In the genomic region with DNA sequence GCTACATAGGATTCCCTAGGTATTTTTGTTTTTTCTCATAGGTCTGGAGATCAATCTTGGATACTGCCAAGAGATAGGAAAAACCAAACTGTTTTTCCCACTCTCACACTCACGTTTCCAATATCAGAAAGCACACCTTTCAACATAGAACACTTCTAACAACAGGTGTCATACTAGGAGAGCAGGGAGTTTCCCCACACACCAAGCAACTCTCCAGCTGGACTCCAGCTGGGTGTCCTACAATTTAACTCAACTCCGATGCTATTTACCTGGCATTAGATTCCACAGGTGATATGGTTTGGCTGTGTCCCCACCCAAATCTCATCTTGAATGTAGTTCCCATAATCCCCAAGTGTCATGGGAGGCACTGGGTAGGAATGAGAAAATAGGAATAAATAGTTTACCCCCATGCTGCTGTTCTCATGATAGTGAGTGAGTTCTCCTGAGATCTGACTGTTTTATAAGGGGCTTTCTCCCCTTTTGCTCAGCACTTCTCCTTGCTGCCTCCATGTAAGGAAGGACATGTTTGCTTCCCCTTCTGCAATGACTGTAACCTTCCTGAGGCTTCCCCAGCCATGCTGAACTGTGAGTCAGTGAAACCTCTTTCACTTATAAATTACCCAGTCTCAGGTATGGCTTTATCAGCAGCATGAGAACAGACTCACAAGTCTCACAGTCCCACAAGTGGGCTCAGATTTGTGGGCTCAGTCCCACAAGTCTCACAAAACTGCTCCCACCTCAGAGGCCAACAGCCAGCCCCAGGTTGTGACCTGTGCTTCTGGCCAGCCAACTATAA, we compare ENCODE assay signal across 25 cellular contexts.
A peak's percentile ranks its signal among the peaks of the same experiment; 100 is the strongest.
DNase-seq lines count a peak whose midpoint lies in the region; ATAC-seq, FAIRE-seq and TF ChIP-seq lines count a peak whose summit lies in the region.
"Had no signal": no experiment of that assay in that cellular context is flagged by ENCODE, and none has a peak within 500 bp of the region (broad histone marks: within the 10 kb centered on the region; RNA-seq: fewer than 3 reads in every experiment).

No MANE protein-coding gene starts in this region.

- no peak for TF ChIP-seq RAD21 in H1 (IDR thresholded peaks at IDR 0.05 in 1 of 2, conservative IDR thresholded peaks at IDR 0.05 in 1 of 2; ENCODE audit: low read depth in 2 of 2, low read length in 2 of 2)

- DNase-seq in H9, result no peak
- DNase-seq in H1 (ENCODE audit: low read depth in 1 of 2, low spot score in 2 of 2), result no peak
- DNase-seq in renal cortical epithelial cell (ENCODE audit: low read depth), result peak; percentile 53
- DNase-seq in Right ventricle myocardium inferior (ENCODE audit: missing footprints), result no peak
- no peak for DNase-seq in endothelial cell (ENCODE audit: low spot score)
- no peak for DNase-seq in activated CD4-positive, alpha-beta T cell treated with anti-CD3 and anti-CD28 coated beads, Interleukin-2, amount 10 ng/mL, durations not matched to agents 7 days and 5 days
- DNase-seq in T-helper 1 cell, result no peak
- DNase-seq: ACHN; BE2C; C1 segment of cervical spinal cord; CD4-positive, CD25-positive, alpha-beta regulatory T cell; CD8-positive, alpha-beta memory T cell; DMS153; DND-41; EL; GM23248; KBM-7 had no signal

- H3K27me3 ChIP-seq in H9 (ENCODE audit: insufficient read depth, low read length) (no peaks in the 10 kb centered on the region), OCI-LY3 (ENCODE audit: low read depth, low read length) (no peaks in the 10 kb centered on the region), H1 (replicated peaks in 1 of 4; ENCODE audit: control insufficient read depth in 3 of 4, extremely low read depth in 1 of 4, insufficient read depth in 3 of 4, low read length in 3 of 4) (no peaks in the 10 kb centered on the region)
- H3K27me3 ChIP-seq: BE2C had no signal

- TF ChIP-seq POLR2A in H1 (IDR thresholded peaks at IDR 0.05; ENCODE audit: control extremely low read depth in 1 of 2, low read depth in 2 of 2, low read length in 2 of 2), result no peak

- no peak overlapping the region for H2BK5ac ChIP-seq in H9 (ENCODE audit: insufficient read length, low read length)
- no peak overlapping the region for H2BK5ac ChIP-seq in H1 (ENCODE audit: low read depth, low read length)

- TF ChIP-seq CTCF in H9 (conservative IDR thresholded peaks at IDR 0.05) (no peak), OCI-LY3 (IDR thresholded peaks at IDR 0.05; ENCODE audit: low read depth, low read length) (no peak), H1 (IDR thresholded peaks at IDR 0.05; ENCODE audit: control extremely low read depth in 1 of 3, insufficient read depth in 1 of 3, low read depth in 1 of 3, low read length in 3 of 3) (no peak), endothelial cell (IDR thresholded peaks at IDR 0.05; ENCODE audit: unreplicated experiment) (no peak)

- H2BK120ac ChIP-seq in H9 (ENCODE audit: low read depth, low read length, poor library complexity, severe bottlenecking) (no peak overlapping the region), H1 (replicated peaks; ENCODE audit: low read depth, low read length) (no peak overlapping the region)

- CTCF ChIA-PET in H1 (lab: Charles Lee; ENCODE audit: partially characterized antibody), result no interaction called here
- CTCF ChIA-PET in activated CD4-positive, alpha-beta T cell treated with anti-CD3 and anti-CD28 coated beads, Interleukin-2, amount 10 ng/mL, durations not matched to agents 7 days and 5 days (lab: Charles Lee), result interaction anchor here (0.7 kb wide), 1 partner anchor 362 kb away, joined by 3 read pairs; no protein-coding TSS in a partner anchor

- H2BK20ac ChIP-seq in H9 (ENCODE audit: low read depth, low read length, poor library complexity, severe bottlenecking) (no peak overlapping the region), H1 (ENCODE audit: low read length) (peak overlapping the region; percentile 32; the same call in 1 of the 2 replicates)

- H4K8ac ChIP-seq in H9 (replicated peaks; ENCODE audit: insufficient read length, low read depth, low read length), result no peak overlapping the region
- no peak overlapping the region for H4K8ac ChIP-seq in H1 (ENCODE audit: extremely low read depth, insufficient read depth, low read length)

- H2AFZ ChIP-seq in H9 (ENCODE audit: low read length) (no peak overlapping the region), OCI-LY3 (ENCODE audit: low read depth, low read length) (no peak overlapping the region), H1 (ENCODE audit: low read length) (peak overlapping the region; percentile 29; the same call in 1 of the 2 replicates)
- H2AFZ ChIP-seq: GM23248 had no signal

- H3K4me2 ChIP-seq in H9 (ENCODE audit: insufficient read depth, insufficient read length, low read length), result no peak overlapping the region
- no peak overlapping the region for H3K4me2 ChIP-seq in OCI-LY3 (ENCODE audit: low read length)
- no peak overlapping the region for H3K4me2 ChIP-seq in H1 (ENCODE audit: insufficient read depth in 1 of 2, low read depth in 2 of 2, low read length in 2 of 2)

- H3K14ac ChIP-seq in H9 (ENCODE audit: insufficient read depth, low read length) (no peak overlapping the region), H1 (ENCODE audit: insufficient read length) (no peak overlapping the region)

- H3K79me1 ChIP-seq in H9 (ENCODE audit: insufficient read depth, low read depth, low read length, poor library complexity, severe bottlenecking), result no peaks in the 10 kb centered on the region
- H3K79me1 ChIP-seq in H1 (ENCODE audit: low read depth, low read length), result no peaks in the 10 kb centered on the region

- H3K23me2 ChIP-seq in H9 (ENCODE audit: insufficient read length, low read depth, low read length, poor library complexity, severe bottlenecking) (no peaks in the 10 kb centered on the region), H1 (ENCODE audit: low read depth, low read length) (no peaks in the 10 kb centered on the region)

- H3K4me1 ChIP-seq in H9 (ENCODE audit: insufficient read depth, low read length), result peaks cover 4% of the 10 kb centered on the region; the same call in 1 of the 2 replicates
- H3K4me1 ChIP-seq in OCI-LY3 (ENCODE audit: low read length), result peaks cover 8% of the 10 kb centered on the region
- H3K4me1 ChIP-seq in H1 (replicated peaks in 1 of 4; ENCODE audit: control insufficient read depth in 3 of 4, insufficient read depth in 4 of 4, low read length in 3 of 4), result peaks cover 0 to 9% (median 0%) of the 10 kb centered on the region in 4 experiments; a peak in 1 of 7 replicates

- no peak overlapping the region for H2BK15ac ChIP-seq in H9 (ENCODE audit: low read depth, low read length)
- no peak overlapping the region for H2BK15ac ChIP-seq in H1 (ENCODE audit: low read length)

- H4K20me1 ChIP-seq in H9 (ENCODE audit: control insufficient read depth, insufficient read depth, insufficient read length) (no peaks in the 10 kb centered on the region), OCI-LY3 (ENCODE audit: insufficient read depth, low read length) (no peaks in the 10 kb centered on the region), H1 (replicated peaks in 1 of 2; ENCODE audit: control insufficient read depth in 1 of 2, insufficient read depth in 2 of 2, low read length in 2 of 2) (no peaks in the 10 kb centered on the region)

- peaks cover 8% of the 10 kb centered on the region for H3K36me3 ChIP-seq in OCI-LY3 (replicated peaks; ENCODE audit: low read depth, low read length)
- no peaks in the 10 kb centered on the region for H3K36me3 ChIP-seq in H1 (ENCODE audit: control insufficient read depth in 2 of 4, insufficient read depth in 4 of 4, low read length in 3 of 4)
- H3K36me3 ChIP-seq: BE2C had no signal

- H3K79me2 ChIP-seq in H9 (ENCODE audit: insufficient read depth, low read length) (no peaks in the 10 kb centered on the region), OCI-LY3 (ENCODE audit: low read length) (no peaks in the 10 kb centered on the region), H1 (ENCODE audit: control insufficient read depth in 1 of 2, insufficient read depth in 2 of 2, low read length in 2 of 2) (no peaks in the 10 kb centered on the region)

- ATAC-seq in Right ventricle myocardium inferior, result no peak
- ATAC-seq: GM12878, HCT116 had no signal

- POLR2A ChIA-PET in H1 (lab: Charles Lee; ENCODE audit: partially characterized antibody), result interaction anchor here (1.1 kb wide), 1 partner anchor 354 kb away, joined by 3 read pairs; a partner anchor contains a TSS
- POLR2A ChIA-PET in activated CD4-positive, alpha-beta T cell treated with anti-CD3 and anti-CD28 coated beads, Interleukin-2, amount 10 ng/mL, durations not matched to agents 7 days and 5 days (lab: Charles Lee), result no interaction called here

- H3K23ac ChIP-seq in H9 (ENCODE audit: insufficient read length, low read depth, low read length) (no peak overlapping the region), H1 (ENCODE audit: insufficient read length) (no peak overlapping the region)

- no peak overlapping the region for H3K4me3 Mint-ChIP-seq in H9
- no peak overlapping the region for H3K4me3 Mint-ChIP-seq in endothelial cell (ENCODE audit: unreplicated experiment)
- no peak overlapping the region for H3K4me3 Mint-ChIP-seq in activated CD4-positive, alpha-beta T cell treated with anti-CD3 and anti-CD28 coated beads, Interleukin-2, amount 10 ng/mL, durations not matched to agents 7 days and 5 days
- H3K4me3 Mint-ChIP-seq: CD4-positive, CD25-positive, alpha-beta regulatory T cell; CD8-positive, alpha-beta memory T cell; IgD-negative memory B cell had no signal

- H3K36me3 Mint-ChIP-seq in H9 (ENCODE audit: insufficient read depth in 1 of 3, low read depth in 3 of 3), result no peaks in the 10 kb centered on the region
- no peaks in the 10 kb centered on the region for H3K36me3 Mint-ChIP-seq in endothelial cell (ENCODE audit: low read depth, unreplicated experiment)
- H3K36me3 Mint-ChIP-seq in activated CD4-positive, alpha-beta T cell treated with anti-CD3 and anti-CD28 coated beads, Interleukin-2, amount 10 ng/mL, durations not matched to agents 7 days and 5 days (ENCODE audit: low read depth), result no peaks in the 10 kb centered on the region
- H3K36me3 Mint-ChIP-seq: CD4-positive, CD25-positive, alpha-beta regulatory T cell; CD8-positive, alpha-beta memory T cell; IgD-negative memory B cell had no signal

- no peak overlapping the region for H3T11ph ChIP-seq in H9 (ENCODE audit: low read length)

- H3K9me3 Mint-ChIP-seq in H9 (peaks cover 0 to 3% of the 10 kb centered on the region in 2 experiments; a peak in 2 of 5 replicates), endothelial cell (ENCODE audit: unreplicated experiment) (no peaks in the 10 kb centered on the region)
- H3K9me3 Mint-ChIP-seq in activated CD4-positive, alpha-beta T cell treated with anti-CD3 and anti-CD28 coated beads, Interleukin-2, amount 10 ng/mL, durations not matched to agents 7 days and 5 days, result no peaks in the 10 kb centered on the region

- H3K4me1 Mint-ChIP-seq in H9 (peaks cover 8% of the 10 kb centered on the region in 2 experiments), endothelial cell (ENCODE audit: unreplicated experiment) (peaks cover 12% of the 10 kb centered on the region)
- no peaks in the 10 kb centered on the region for H3K4me1 Mint-ChIP-seq in activated CD4-positive, alpha-beta T cell treated with anti-CD3 and anti-CD28 coated beads, Interleukin-2, amount 10 ng/mL, durations not matched to agents 7 days and 5 days
- H3K4me1 Mint-ChIP-seq: CD4-positive, CD25-positive, alpha-beta regulatory T cell; CD8-positive, alpha-beta memory T cell; IgD-negative memory B cell had no signal

- no peak overlapping the region for H2AK5ac ChIP-seq in H9 (ENCODE audit: insufficient read length, low read length)
- no peak overlapping the region for H2AK5ac ChIP-seq in H1 (ENCODE audit: low read depth, low read length)

- H3K9ac ChIP-seq in H9 (ENCODE audit: extremely low read depth, insufficient read length, low read length) (no peak overlapping the region), OCI-LY3 (ENCODE audit: low read length) (no peak overlapping the region), H1 (replicated peaks in 1 of 4; ENCODE audit: extremely low read depth in 1 of 4, low read depth in 3 of 4, low read length in 3 of 4) (no peak overlapping the region)
- H3K9ac ChIP-seq: GM23248 had no signal

- no peak for FAIRE-seq in H1 (lab: Jason Lieb, UNC)
- FAIRE-seq: A204.1, GM12878, GM19239, H54, HTR-8/SVneo had no signal

- WGBS in H9 (ENCODE audit: extremely low coverage, insufficient read length, low lambda C conversion rate), result no CpG with 5 or more reads among the region's 2 CpGs
- WGBS in H1 (ENCODE audit: extremely low coverage in 1 of 2, insufficient coverage in 1 of 2, insufficient read length in 1 of 2, insufficient replicate concordance in 2 of 2, low coverage in 1 of 2, low lambda C conversion rate in 2 of 2, missing lambda C conversion rate in 1 of 2), 2 experiments, result 85% methylated on average over 2 of the region's 2 CpGs; no CpG with 5 or more reads in 1 of the 2 experiments

- H3K56ac ChIP-seq in H9 (ENCODE audit: insufficient read length, low read depth, low read length) (no peak overlapping the region), H1 (replicated peaks; ENCODE audit: insufficient read length, low read depth, low read length) (no peak overlapping the region)

- H3K18ac ChIP-seq in H9 (ENCODE audit: insufficient read length, low read depth, low read length) (no peak overlapping the region), H1 (ENCODE audit: extremely low read depth, low read length) (no peak overlapping the region)

- H3K27ac ChIP-seq in H9 (ENCODE audit: insufficient read length, low read depth, low read length) (no peak overlapping the region), OCI-LY3 (ENCODE audit: low read length) (peak overlapping the region; percentile 13; the same call in 1 of the 2 replicates), H1 (ENCODE audit: low read depth, low read length) (no peak overlapping the region)
- H3K27ac ChIP-seq: GM23248 had no signal

- H3K4me3 ChIP-seq in OCI-LY3 (ENCODE audit: low read length) (no peak overlapping the region), H1 (ENCODE audit: extremely low read depth in 1 of 4, insufficient read depth in 2 of 4, low read depth in 3 of 4, low read length in 4 of 4) (no peak overlapping the region)
- H3K4me3 ChIP-seq: GM12878, GM23248 had no signal

- no peak overlapping the region for H3K4ac ChIP-seq in H9 (ENCODE audit: low read depth, low read length)
- H3K4ac ChIP-seq in H1 (replicated peaks; ENCODE audit: insufficient read length, low read depth, low read length), result no peak overlapping the region

- H4K5ac ChIP-seq in H9 (ENCODE audit: insufficient read length, low read depth, low read length) (no peak overlapping the region), H1 (ENCODE audit: insufficient read length, low read depth, low read length) (no peak overlapping the region)

- TF ChIP-seq EP300 in H1 (IDR thresholded peaks at IDR 0.05; ENCODE audit: borderline replicate concordance in 1 of 2, low read depth in 2 of 2, low read length in 2 of 2), result no peak

- H4K91ac ChIP-seq in H9 (ENCODE audit: insufficient read length, low read depth, low read length) (no peak overlapping the region), H1 (replicated peaks; ENCODE audit: insufficient read length, low read length) (no peak overlapping the region)

- H2BK12ac ChIP-seq in H9 (ENCODE audit: insufficient read length, low read depth, low read length) (no peak overlapping the region), H1 (ENCODE audit: low read depth, low read length) (no peak overlapping the region)

- H3K9me3 ChIP-seq in H9 (ENCODE audit: control insufficient read depth, low read depth, low read length) (no peaks in the 10 kb centered on the region), OCI-LY3 (ENCODE audit: insufficient read depth, low read length) (peaks cover 10% of the 10 kb centered on the region; the same call in 1 of the 2 replicates), H1 (ENCODE audit: insufficient read depth in 2 of 2, low read depth in 1 of 2, low read length in 1 of 2) (no peaks in the 10 kb centered on the region)
- H3K9me3 ChIP-seq: BE2C had no signal

- peak overlapping the region in 2 of 3 experiments; percentile 50 to 53; a peak in 2 of 7 replicates for H3K27ac Mint-ChIP-seq in H9
- H3K27ac Mint-ChIP-seq in endothelial cell (ENCODE audit: unreplicated experiment), result no peak overlapping the region
- H3K27ac Mint-ChIP-seq in activated CD4-positive, alpha-beta T cell treated with anti-CD3 and anti-CD28 coated beads, Interleukin-2, amount 10 ng/mL, durations not matched to agents 7 days and 5 days, result no peak overlapping the region
- H3K27ac Mint-ChIP-seq: CD4-positive, CD25-positive, alpha-beta regulatory T cell; CD8-positive, alpha-beta memory T cell; IgD-negative memory B cell had no signal

- H3K27me3 Mint-ChIP-seq in H9 (ENCODE audit: low read depth) (no peaks in the 10 kb centered on the region), endothelial cell (ENCODE audit: unreplicated experiment) (peaks cover 3% of the 10 kb centered on the region)
- peaks cover 1% of the 10 kb centered on the region for H3K27me3 Mint-ChIP-seq in activated CD4-positive, alpha-beta T cell treated with anti-CD3 and anti-CD28 coated beads, Interleukin-2, amount 10 ng/mL, durations not matched to agents 7 days and 5 days
- H3K27me3 Mint-ChIP-seq: IgD-negative memory B cell had no signal

- intact Hi-C loops in Right ventricle myocardium inferior (cut with DNase I), result no loop called here

Comparison
In these comparisons a context has a peak if more than half of its experiments do, and no peak if none do; other contexts are left out.
1. H3K27ac Mint-ChIP-seq: peak in H9 (2 of 3); none in endothelial cell (single experiment) and activated CD4-positive, alpha-beta T cell treated with anti-CD3 and anti-CD28 coated beads, Interleukin-2, amount 10 ng/mL, durations not matched to agents 7 days and 5 days (single experiment).